11 cellular contexts compared by ENCODE assay signal in the genomic region with DNA sequence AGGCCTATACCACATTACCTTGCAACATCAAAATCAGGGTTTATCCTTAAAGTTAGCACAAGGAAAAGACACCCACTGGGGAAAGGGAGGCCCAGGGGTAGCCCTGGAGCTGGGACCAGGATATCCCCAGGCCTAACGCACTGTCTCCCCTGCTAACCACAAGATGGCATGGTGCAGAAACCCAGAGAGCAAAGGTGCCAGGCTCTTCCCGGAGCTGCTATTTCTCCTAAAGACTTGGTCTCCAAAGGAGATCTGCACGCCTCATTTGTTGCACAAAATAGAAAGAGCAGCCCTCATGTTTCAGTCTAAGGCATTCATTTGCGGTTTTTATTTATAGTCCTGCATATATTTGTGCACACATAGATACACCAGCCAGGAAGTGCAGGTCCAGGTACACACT.
DNase-seq lines count a peak whose midpoint lies in the region; ATAC-seq and TF ChIP-seq lines count a peak whose summit lies in the region.
"Had no signal": no experiment of that assay in that cellular context is flagged by ENCODE, and none has a peak within 500 bp of the region (broad histone marks: within the 10 kb centered on the region; RNA-seq: fewer than 3 reads in every experiment).

No MANE protein-coding gene starts in this region.

- no TSS peak for BruUV-seq in HCT116 (replicated peaks; lab: Mats Ljungman, UMichigan)

- TF ChIP-seq RAD21 in HCT116 (IDR thresholded peaks at IDR 0.05; ENCODE audit: low read depth) = no peak

- POLR2A ChIA-PET in HCT116 (lab: Charles Lee) = no interaction called here

- H3K9ac ChIP-seq in HCT116 (ENCODE audit: low read length) = no peak overlapping the region

- intact Hi-C loops in HCT116 (cut with micrococcal nuclease) = no loop called here

- no peak overlapping the region for H2AFZ ChIP-seq in HCT116 (ENCODE audit: low read depth, low read length, poor library complexity, severe bottlenecking)

- H3K9me2 ChIP-seq in HCT116 (ENCODE audit: insufficient read depth) = no peaks in the 10 kb centered on the region

- H3K9me3 ChIP-seq in HCT116 (ENCODE audit: control insufficient read depth in 1 of 2, insufficient read depth in 1 of 2, low read depth in 1 of 2, low read length in 2 of 2) = peaks cover 0 to 4% of the 10 kb centered on the region in 2 experiments; a peak in 1 of 4 replicates
- H3K9me3 ChIP-seq: suprapubic skin had no signal

- peaks cover 4% of the 10 kb centered on the region; the same call in 1 of the 2 replicates for H4K20me1 ChIP-seq in HCT116 (ENCODE audit: insufficient read depth)

- TF ChIP-seq POLR2A in HCT116 (IDR thresholded peaks at IDR 0.05; ENCODE audit: borderline replicate concordance, extremely low read depth, insufficient read depth, insufficient read length) = no peak

- no peak overlapping the region for H3K27ac ChIP-seq in HCT116 (ENCODE audit: low read depth, low read length)
- H3K27ac ChIP-seq: suprapubic skin had no signal

- CTCF ChIA-PET in HCT116 (lab: Charles Lee) = interaction anchor here (1.4 kb wide), 1 partner anchor 431 kb away, joined by 3 read pairs; no protein-coding TSS in a partner anchor

- no peak overlapping the region for H3K4me2 ChIP-seq in HCT116 (ENCODE audit: low read length)

- peak in 1 of 3 experiments; percentile 20; a peak in 1 of 6 replicates for TF ChIP-seq CTCF in HCT116 (IDR thresholded peaks at IDR 0.05 in 2 of 3, conservative IDR thresholded peaks at IDR 0.05 in 1 of 3; ENCODE audit: borderline replicate concordance in 1 of 3, insufficient read depth in 1 of 3, low read depth in 2 of 3, low read length in 2 of 3)

- ATAC-seq in HCT116 = peak; percentile 63
- ATAC-seq in GM18498 (IDR thresholded peaks at IDR 0.05; ENCODE audit: unreplicated experiment) = no peak
- ATAC-seq: T-helper 17 cell had no signal

- peaks cover 86% of the 10 kb centered on the region for H3K79me2 ChIP-seq in HCT116 (ENCODE audit: insufficient read depth, low read length)

- no peak overlapping the region for H3K4me3 ChIP-seq in HCT116 (replicated peaks in 1 of 2; ENCODE audit: low read depth in 1 of 2, low read length in 2 of 2)
- H3K4me3 ChIP-seq: suprapubic skin had no signal

- no peaks in the 10 kb centered on the region; a peak in 1 of 4 replicates for H3K4me1 ChIP-seq in HCT116 (ENCODE audit: control insufficient read depth in 1 of 2, insufficient read depth in 2 of 2, low read length in 2 of 2)
- H3K4me1 ChIP-seq: suprapubic skin had no signal

- no peaks in the 10 kb centered on the region for H3K36me3 ChIP-seq in HCT116 (ENCODE audit: control insufficient read depth in 1 of 2, insufficient read depth in 2 of 2, low read length in 2 of 2)
- H3K36me3 ChIP-seq: suprapubic skin had no signal

- H3K27me3 ChIP-seq in HCT116 (ENCODE audit: insufficient read depth, low read length) = no peaks in the 10 kb centered on the region
- H3K27me3 ChIP-seq: suprapubic skin had no signal

- RAD21 ChIA-PET in HCT116 (lab: Charles Lee; ENCODE audit: low non-redundant PET in 1 of 2, low total read pairs in 2 of 2, uncharacterized antibody in 2 of 2, unreplicated experiment in 2 of 2) = interaction anchor here in 1 of 2 experiments (0.6 kb wide), 1 partner anchor 599 kb away, joined by 4 read pairs; no protein-coding TSS in a partner anchor

- DNase-seq in HCT116 (ENCODE audit: low read depth, low spot score) (no peak), NCI-H2107 (lab: John Stamatoyannopoulos, UW) (peak; percentile 77), astrocyte of the hippocampus (ENCODE audit: low read depth, low spot score) (peak; percentile 63), renal cortical epithelial cell (ENCODE audit: low read depth) (peak; percentile 45), D341Med (ENCODE audit: low spot score) (no peak), SKM-1 (lab: John Stamatoyannopoulos, UW; ENCODE audit: unreplicated experiment) (no peak)
- DNase-seq: activated T-cell treated with anti-CD3 and anti-CD28 coated beads for 4 hours, NCI-H774, T-helper 17 cell had no signal

TF ChIP-seq in HCT116, 20 proteins besides CTCF, POLR2A, EP300 and RAD21:
- TF ChIP-seq ZNF274 (IDR thresholded peaks at IDR 0.05; ENCODE audit: low read depth, low read length) (no peak), ZFX (IDR thresholded peaks at IDR 0.05) (no peak), SP1 (IDR thresholded peaks at IDR 0.05; ENCODE audit: low read depth) (no peak), EZH2 (IDR thresholded peaks at IDR 0.05) (no peak), EGR1 (IDR thresholded peaks at IDR 0.05; ENCODE audit: low read depth) (no peak), CBX3 (IDR thresholded peaks at IDR 0.05; ENCODE audit: low read depth) (no peak), ELF1 (IDR thresholded peaks at IDR 0.05; ENCODE audit: borderline replicate concordance, low read depth) (no peak), FOSL1 (IDR thresholded peaks at IDR 0.05; ENCODE audit: low read depth) (no peak), SIN3A (IDR thresholded peaks at IDR 0.05; ENCODE audit: low read depth) (no peak), SRF (IDR thresholded peaks at IDR 0.05; ENCODE audit: low read depth) (no peak), EZH2phosphoT487 (IDR thresholded peaks at IDR 0.05; ENCODE audit: borderline replicate concordance) (no peak)
- TF ChIP-seq, protein P1, sequence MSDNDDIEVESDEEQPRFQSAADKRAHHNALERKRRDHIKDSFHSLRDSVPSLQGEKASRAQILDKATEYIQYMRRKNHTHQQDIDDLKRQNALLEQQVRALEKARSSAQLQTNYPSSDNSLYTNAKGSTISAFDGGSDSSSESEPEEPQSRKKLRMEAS (IDR thresholded peaks at IDR 0.05) = no peak
- TF ChIP-seq, protein P2, sequence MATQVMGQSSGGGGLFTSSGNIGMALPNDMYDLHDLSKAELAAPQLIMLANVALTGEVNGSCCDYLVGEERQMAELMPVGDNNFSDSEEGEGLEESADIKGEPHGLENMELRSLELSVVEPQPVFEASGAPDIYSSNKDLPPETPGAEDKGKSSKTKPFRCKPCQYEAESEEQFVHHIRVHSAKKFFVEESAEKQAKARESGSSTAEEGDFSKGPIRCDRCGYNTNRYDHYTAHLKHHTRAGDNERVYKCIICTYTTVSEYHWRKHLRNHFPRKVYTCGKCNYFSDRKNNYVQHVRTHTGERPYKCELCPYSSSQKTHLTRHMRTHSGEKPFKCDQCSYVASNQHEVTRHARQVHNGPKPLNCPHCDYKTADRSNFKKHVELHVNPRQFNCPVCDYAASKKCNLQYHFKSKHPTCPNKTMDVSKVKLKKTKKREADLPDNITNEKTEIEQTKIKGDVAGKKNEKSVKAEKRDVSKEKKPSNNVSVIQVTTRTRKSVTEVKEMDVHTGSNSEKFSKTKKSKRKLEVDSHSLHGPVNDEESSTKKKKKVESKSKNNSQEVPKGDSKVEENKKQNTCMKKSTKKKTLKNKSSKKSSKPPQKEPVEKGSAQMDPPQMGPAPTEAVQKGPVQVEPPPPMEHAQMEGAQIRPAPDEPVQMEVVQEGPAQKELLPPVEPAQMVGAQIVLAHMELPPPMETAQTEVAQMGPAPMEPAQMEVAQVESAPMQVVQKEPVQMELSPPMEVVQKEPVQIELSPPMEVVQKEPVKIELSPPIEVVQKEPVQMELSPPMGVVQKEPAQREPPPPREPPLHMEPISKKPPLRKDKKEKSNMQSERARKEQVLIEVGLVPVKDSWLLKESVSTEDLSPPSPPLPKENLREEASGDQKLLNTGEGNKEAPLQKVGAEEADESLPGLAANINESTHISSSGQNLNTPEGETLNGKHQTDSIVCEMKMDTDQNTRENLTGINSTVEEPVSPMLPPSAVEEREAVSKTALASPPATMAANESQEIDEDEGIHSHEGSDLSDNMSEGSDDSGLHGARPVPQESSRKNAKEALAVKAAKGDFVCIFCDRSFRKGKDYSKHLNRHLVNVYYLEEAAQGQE (IDR thresholded peaks at IDR 0.05; ENCODE audit: low read depth) = no peak
- TF ChIP-seq, protein P3, sequence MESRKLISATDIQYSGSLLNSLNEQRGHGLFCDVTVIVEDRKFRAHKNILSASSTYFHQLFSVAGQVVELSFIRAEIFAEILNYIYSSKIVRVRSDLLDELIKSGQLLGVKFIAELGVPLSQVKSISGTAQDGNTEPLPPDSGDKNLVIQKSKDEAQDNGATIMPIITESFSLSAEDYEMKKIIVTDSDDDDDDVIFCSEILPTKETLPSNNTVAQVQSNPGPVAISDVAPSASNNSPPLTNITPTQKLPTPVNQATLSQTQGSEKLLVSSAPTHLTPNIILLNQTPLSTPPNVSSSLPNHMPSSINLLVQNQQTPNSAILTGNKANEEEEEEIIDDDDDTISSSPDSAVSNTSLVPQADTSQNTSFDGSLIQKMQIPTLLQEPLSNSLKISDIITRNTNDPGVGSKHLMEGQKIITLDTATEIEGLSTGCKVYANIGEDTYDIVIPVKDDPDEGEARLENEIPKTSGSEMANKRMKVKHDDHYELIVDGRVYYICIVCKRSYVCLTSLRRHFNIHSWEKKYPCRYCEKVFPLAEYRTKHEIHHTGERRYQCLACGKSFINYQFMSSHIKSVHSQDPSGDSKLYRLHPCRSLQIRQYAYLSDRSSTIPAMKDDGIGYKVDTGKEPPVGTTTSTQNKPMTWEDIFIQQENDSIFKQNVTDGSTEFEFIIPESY (IDR thresholded peaks at IDR 0.05; ENCODE audit: extremely low read depth, insufficient replicate concordance, low read length) = no peak
- TF ChIP-seq, protein P4, sequence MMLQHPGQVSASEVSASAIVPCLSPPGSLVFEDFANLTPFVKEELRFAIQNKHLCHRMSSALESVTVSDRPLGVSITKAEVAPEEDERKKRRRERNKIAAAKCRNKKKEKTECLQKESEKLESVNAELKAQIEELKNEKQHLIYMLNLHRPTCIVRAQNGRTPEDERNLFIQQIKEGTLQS (IDR thresholded peaks at IDR 0.05) = no peak

Comparison
In these comparisons a context has a peak if more than half of its experiments do, and no peak if none do; other contexts are left out.
1. DNase-seq: peak in NCI-H2107 (single experiment), astrocyte of the hippocampus (single experiment) and renal cortical epithelial cell (single experiment); none in HCT116 (single experiment), D341Med (single experiment) and SKM-1 (single experiment).